Comparison of ENCODE assay signal across 7 cellular contexts in the genomic region with DNA sequence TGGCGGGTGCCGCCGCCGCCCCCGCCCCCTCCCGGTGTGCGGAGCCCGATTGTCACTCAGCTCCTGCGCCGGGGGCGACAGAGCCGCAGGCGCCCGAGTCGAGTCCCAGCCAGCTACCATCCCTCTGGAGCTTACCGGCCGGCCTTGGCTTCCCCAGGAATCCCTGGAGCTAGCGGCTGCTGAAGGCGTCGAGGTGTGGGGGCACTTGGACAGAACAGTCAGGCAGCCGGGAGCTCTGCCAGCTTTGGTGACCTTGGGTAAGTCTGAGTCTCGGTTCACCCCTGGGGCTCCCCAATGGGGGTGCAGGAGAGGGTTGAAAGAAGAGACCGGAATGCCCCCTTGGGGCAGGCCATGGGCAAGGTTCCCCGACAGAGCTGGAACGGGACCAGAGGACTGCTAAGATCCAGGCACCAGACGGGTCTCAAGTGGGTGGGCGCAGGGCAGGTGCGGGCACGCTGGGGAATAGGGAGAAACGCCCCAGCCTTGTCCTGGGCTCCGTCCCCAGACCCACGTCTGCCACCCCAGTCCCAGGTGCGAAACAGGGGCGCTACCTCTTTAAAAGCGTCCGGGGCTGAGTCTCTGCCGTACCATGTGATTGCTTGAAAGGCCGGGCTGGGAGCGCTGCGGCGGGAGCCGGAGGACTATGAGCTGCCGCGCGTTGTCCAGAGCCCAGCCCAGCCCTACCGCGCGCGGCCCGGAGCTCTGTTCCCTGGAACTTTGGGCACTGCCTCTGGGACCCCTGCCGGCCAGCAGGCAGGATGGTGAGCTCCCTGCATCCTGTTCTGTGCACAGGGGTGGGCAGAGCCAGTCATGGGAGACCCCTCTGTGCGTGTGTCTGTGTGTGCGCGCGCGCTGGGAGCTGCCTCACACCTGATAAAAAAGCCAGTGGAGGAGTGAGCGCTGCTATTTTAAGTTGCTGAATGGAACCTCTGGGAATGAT. TPM values are rescaled to one million over a fixed set of nuclear protein-coding genes. Genes with fewer than 3 reads are reported as not detected.
DNase-seq lines count a peak whose midpoint lies in the region; ATAC-seq and TF ChIP-seq lines count a peak whose summit lies in the region.

A gene (plus strand): TSS at position 55 of the 940 bp plus-strand sequence. CDS start 1,116 bp downstream, outside the sequence.

- peak within 1 kb of the TSS; percentile 52 to 64 for H3K4me3 ChIP-seq in ascending aorta

- intact Hi-C loops in ascending aorta (cut with DNase I): loop anchor here (5.0 kb wide), 1 partner anchor 86 kb away; no protein-coding TSS in a partner anchor

- H3K27ac ChIP-seq in ascending aorta: no peak within 1 kb of the TSS

- H3K36me3 ChIP-seq in ascending aorta: no peaks in the 10 kb centered on the region

- no peak for TF ChIP-seq CTCF in ascending aorta (IDR thresholded peaks at IDR 0.05)

- H3K9me3 ChIP-seq in ascending aorta: no peaks in the 10 kb centered on the region

- DNase-seq in ELF-1 (ENCODE audit: low read depth, low spot score): peak; percentile 86
- DNase-seq in NCI-H1105 (lab: John Stamatoyannopoulos, UW): peak; percentile 39
- peak in 1 of 2 donors; percentile 77 for DNase-seq in ascending aorta (ENCODE audit: low spot score in 2 of 2)
- peak in 45 of 51 donors; percentile 28 to 89 (median 71) for DNase-seq in hypothalamus (lab: John Stamatoyannopoulos, UW)
- peak; percentile 84 for DNase-seq in putamen (ENCODE audit: low spot score)

- peaks cover 0 to 15% of the 10 kb centered on the region in 2 donors for H3K4me1 ChIP-seq in ascending aorta

- no peak for ATAC-seq in HG03159 (IDR thresholded peaks at IDR 0.05; ENCODE audit: unreplicated experiment)
- ATAC-seq in HG03135 (IDR thresholded peaks at IDR 0.05; ENCODE audit: unreplicated experiment): no peak

- no peaks in the 10 kb centered on the region for H3K27me3 ChIP-seq in ascending aorta

RNA-seq across cellular contexts. Expression of the gene that starts here (rescaled TPM):
- total RNA-seq in ascending aorta: 2.0 TPM
